In genomic region chr12:100576311-100577036, GRCh38 we compare ENCODE assay signal across 10 cellular contexts. TPM values are rescaled to one million over a fixed set of nuclear protein-coding genes. Genes with fewer than 3 reads are reported as not detected.
DNase-seq lines count a peak whose midpoint lies in the region; ATAC-seq and TF ChIP-seq lines count a peak whose summit lies in the region.
"Had no signal": no experiment of that assay in that cellular context is flagged by ENCODE, and none has a peak within 500 bp of the region (broad histone marks: within the 10 kb centered on the region; RNA-seq: fewer than 3 reads in every experiment).

No MANE protein-coding gene starts in this region.

- peaks cover 5 to 11% of the 10 kb centered on the region in 2 donors for H3K36me3 Mint-ChIP-seq in activated naive CD4-positive, alpha-beta T cell treated with anti-CD3 and anti-CD28 coated beads, Interleukin-2, amount 50 U/mL, for 72 hours

- peaks cover 9% of the 10 kb centered on the region in 2 donors for H3K4me1 ChIP-seq in mucosa of rectum (ENCODE audit: control insufficient read depth in 2 of 2, insufficient read depth in 2 of 2, low read length in 2 of 2)

- H3K27me3 ChIP-seq in brain microvascular endothelial cell (replicated peaks) (no peaks in the 10 kb centered on the region), mucosa of rectum (ENCODE audit: control insufficient read depth in 2 of 2, insufficient read depth in 2 of 2, low read length in 2 of 2) (no peaks in the 10 kb centered on the region)

- H3K27ac Mint-ChIP-seq in activated naive CD4-positive, alpha-beta T cell treated with anti-CD3 and anti-CD28 coated beads, Interleukin-2, amount 50 U/mL, for 72 hours: no peak overlapping the region

- in situ Hi-C loops in Caki2 (cut with HindIII; ENCODE audit: low pct_unique_long_range_greater_than_20kb, low sequenced_read_pairs): no loop called here
- in situ Hi-C loops in brain microvascular endothelial cell (cut with HindIII; ENCODE audit: low pct_ligation_motif_present, low sequenced_read_pairs): no loop called here

- TF ChIP-seq CTCF in brain microvascular endothelial cell (IDR thresholded peaks at IDR 0.05; ENCODE audit: low read depth, low read length, missing control alignments): no peak

- ATAC-seq in GM21576 (IDR thresholded peaks at IDR 0.05; ENCODE audit: unreplicated experiment) (no peak), GM21360 (IDR thresholded peaks at IDR 0.05; ENCODE audit: unreplicated experiment) (no peak)
- no peak for ATAC-seq in activated naive CD4-positive, alpha-beta T cell treated with anti-CD3 and anti-CD28 coated beads, Interleukin-2, amount 50 U/mL, for 72 hours

- DNase-seq in Caki2 (ENCODE audit: low read depth) (peak; percentile 44), LoVo (ENCODE audit: low spot score) (peak; percentile 58), brain microvascular endothelial cell (peak; percentile 78), cerebellum (ENCODE audit: low spot score) (no peak)
- DNase-seq in activated naive CD4-positive, alpha-beta T cell treated with anti-CD3 and anti-CD28 coated beads, Interleukin-2, amount 50 U/mL, for 72 hours (ENCODE audit: low spot score in 2 of 2): no peak
- DNase-seq: activated CD4-positive, alpha-beta T cell treated with anti-CD3 and anti-CD28 coated beads for 48 hours; NCI-H82 had no signal

- no peaks in the 10 kb centered on the region for H3K9me3 Mint-ChIP-seq in activated naive CD4-positive, alpha-beta T cell treated with anti-CD3 and anti-CD28 coated beads, Interleukin-2, amount 50 U/mL, for 72 hours

- H3K27ac ChIP-seq in brain microvascular endothelial cell (peak overlapping the region; percentile 10), mucosa of rectum (ENCODE audit: low read depth in 2 of 2, low read length in 2 of 2) (peak overlapping the region; percentile 35 to 49)

- peak overlapping the region in 1 of 2 donors; percentile 10 for H3K9ac ChIP-seq in mucosa of rectum (ENCODE audit: low read depth in 1 of 2, low read length in 2 of 2)

- H3K36me3 ChIP-seq in brain microvascular endothelial cell (replicated peaks): no peaks in the 10 kb centered on the region
- peaks cover 0 to 2% of the 10 kb centered on the region in 2 donors for H3K36me3 ChIP-seq in mucosa of rectum (ENCODE audit: control insufficient read depth in 2 of 2, insufficient read depth in 2 of 2, low read length in 2 of 2)

- H3K4me3 ChIP-seq in brain microvascular endothelial cell (ENCODE audit: low read depth, low read length) (no peak overlapping the region), mucosa of rectum (ENCODE audit: low read length in 2 of 2) (no peak overlapping the region)

- H3K9me3 ChIP-seq in mucosa of rectum (ENCODE audit: control insufficient read depth in 2 of 2, low read length in 2 of 2): no peaks in the 10 kb centered on the region

RNA-seq across cellular contexts. Expression of gene GAS2L3, which starts 3.0 kb away (rescaled TPM):
- total RNA-seq in Caki2 (2014; rRNA removed; shearing (Covaris generic); ENCODE audit: low replicate concordance): 16.3 and 25.8 TPM in 2 replicates
- 10 to 100 TPM in 1 of 2 donors, 1 to 10 TPM in 1; 2.9 to 12.3 TPM for total RNA-seq in activated naive CD4-positive, alpha-beta T cell treated with anti-CD3 and anti-CD28 coated beads, Interleukin-2, amount 50 U/mL, for 72 hours
- 96.2 TPM for total RNA-seq in cerebellum

Comparison
In these comparisons a context has a peak if more than half of its experiments do, and no peak if none do; other contexts are left out.
1. DNase-seq: peak in Caki2 (single experiment), LoVo (single experiment) and brain microvascular endothelial cell (single experiment); none in activated naive CD4-positive, alpha-beta T cell treated with anti-CD3 and anti-CD28 coated beads, Interleukin-2, amount 50 U/mL, for 72 hours (0 of 2) and cerebellum (single experiment).